In genomic region chr2:18861951-18862350, GRCh38 we compare ENCODE assay signal across 8 cellular contexts.
"Had no signal": no experiment of that assay in that cellular context is flagged by ENCODE, and none has a peak within 500 bp of the region (broad histone marks: within the 10 kb centered on the region; RNA-seq: fewer than 3 reads in every experiment).

No MANE protein-coding gene starts in this region.

- H3K36me3 Mint-ChIP-seq: IgD-negative memory B cell had no signal

- ATAC-seq: GM23338 had no signal

- H3K4me3 Mint-ChIP-seq: GM23338, H9, IgD-negative memory B cell had no signal

- H3K4me3 ChIP-seq: GM23338 had no signal

- H3K4me1 Mint-ChIP-seq: GM23338, H9, IgD-negative memory B cell had no signal

- H3K4me2 ChIP-seq: GM23338 had no signal

- H3K27ac Mint-ChIP-seq: GM23338, H9, IgD-negative memory B cell had no signal

- FAIRE-seq: H1, H54 had no signal

- DNase-seq: H9, HCEC 1CT, KBM-7 had no signal

- H2AFZ ChIP-seq: GM23338 had no signal

- H3K27ac ChIP-seq: HL-60 had no signal
